In genomic region chr6:16488813-16489212, GRCh38 we compare ENCODE assay signal across 18 cellular contexts.
DNase-seq lines count a peak whose midpoint lies in the region; ATAC-seq and TF ChIP-seq lines count a peak whose summit lies in the region.
"Had no signal": no experiment of that assay in that cellular context is flagged by ENCODE, and none has a peak within 500 bp of the region (broad histone marks: within the 10 kb centered on the region; RNA-seq: fewer than 3 reads in every experiment).

No MANE protein-coding gene starts in this region.

- peak overlapping the region; percentile 47 for H3K27ac Mint-ChIP-seq in T-helper 2 cell treated with Interferon-gamma antibody and Interleukin-4, amounts not matched to agents 5 μg/mL and 100 μg/mL, for 36 hours
- H3K27ac Mint-ChIP-seq in activated naive CD8-positive, alpha-beta T cell treated with anti-CD3 and anti-CD28 coated beads, Interleukin-2, amount 10 ng/mL, durations not matched to agents 7 days and 5 days = peak overlapping the region; percentile 80
- H3K27ac Mint-ChIP-seq in natural killer cell = peak overlapping the region; percentile 56 to 62

- intact Hi-C loops in natural killer cell (cut with micrococcal nuclease) = no loop called here

- H3K27me3 Mint-ChIP-seq in T-helper 2 cell treated with Interferon-gamma antibody and Interleukin-4, amounts not matched to agents 5 μg/mL and 100 μg/mL, for 36 hours (ENCODE audit: low read depth) = no peaks in the 10 kb centered on the region
- H3K27me3 Mint-ChIP-seq in activated naive CD8-positive, alpha-beta T cell treated with anti-CD3 and anti-CD28 coated beads, Interleukin-2, amount 10 ng/mL, durations not matched to agents 7 days and 5 days = no peaks in the 10 kb centered on the region
- no peaks in the 10 kb centered on the region for H3K27me3 Mint-ChIP-seq in natural killer cell (ENCODE audit: low read depth in 2 of 2)

- no peak for DNase-seq in T-helper 2 cell treated with Interferon-gamma antibody and Interleukin-4, amounts not matched to agents 5 μg/mL and 100 μg/mL, for 36 hours (ENCODE audit: low spot score)
- DNase-seq in T-helper 2 cell (no peak), G401 (ENCODE audit: low spot score) (peak; percentile 33), natural killer cell (no peak), NCI-H1436 (lab: John Stamatoyannopoulos, UW) (no peak), AML-193 (lab: John Stamatoyannopoulos, UW) (no peak)
- no peak for DNase-seq in activated naive CD8-positive, alpha-beta T cell treated with anti-CD3 and anti-CD28 coated beads, Interleukin-2, amount 10 ng/mL, durations not matched to agents 7 days and 5 days
- DNase-seq: 8988T; activated CD4-positive, alpha-beta T cell treated with anti-CD3 and anti-CD28 coated beads, Interleukin-2, amount 50 U/mL, for 1 hour; BE2C; cortex of kidney; mucosa of descending colon; nucleus accumbens; retina; spleen; stimulated activated CD4-positive, alpha-beta T cell treated with anti-CD3 and anti-CD28 coated beads, Interleukin-4, amount 100 ng/mL, for 4 hours; substantia nigra had no signal

- H3K36me3 Mint-ChIP-seq in T-helper 2 cell treated with Interferon-gamma antibody and Interleukin-4, amounts not matched to agents 5 μg/mL and 100 μg/mL, for 36 hours (ENCODE audit: low read depth) = peaks cover 32% of the 10 kb centered on the region
- peaks cover 26% of the 10 kb centered on the region for H3K36me3 Mint-ChIP-seq in activated naive CD8-positive, alpha-beta T cell treated with anti-CD3 and anti-CD28 coated beads, Interleukin-2, amount 10 ng/mL, durations not matched to agents 7 days and 5 days
- H3K36me3 Mint-ChIP-seq in natural killer cell = no peaks in the 10 kb centered on the region

- ATAC-seq in activated naive CD8-positive, alpha-beta T cell treated with anti-CD3 and anti-CD28 coated beads, Interleukin-2, amount 10 ng/mL, durations not matched to agents 7 days and 5 days (ENCODE audit: low read depth) = no peak
- ATAC-seq in natural killer cell = no peak
- ATAC-seq in HG02642 (IDR thresholded peaks at IDR 0.05; ENCODE audit: poor library complexity, unreplicated experiment) = no peak

- H3K9me3 Mint-ChIP-seq in T-helper 2 cell treated with Interferon-gamma antibody and Interleukin-4, amounts not matched to agents 5 μg/mL and 100 μg/mL, for 36 hours = no peaks in the 10 kb centered on the region
- H3K9me3 Mint-ChIP-seq in activated naive CD8-positive, alpha-beta T cell treated with anti-CD3 and anti-CD28 coated beads, Interleukin-2, amount 10 ng/mL, durations not matched to agents 7 days and 5 days = no peaks in the 10 kb centered on the region
- H3K9me3 Mint-ChIP-seq in natural killer cell = no peaks in the 10 kb centered on the region

- POLR2A ChIA-PET in activated naive CD8-positive, alpha-beta T cell treated with anti-CD3 and anti-CD28 coated beads, Interleukin-2, amount 10 ng/mL, durations not matched to agents 7 days and 5 days (lab: Charles Lee) = interaction anchor here (1.2 to 2.5 kb wide), 2 partner anchors 15 to 274 kb away, joined by 4 to 12 read pairs; partner anchors contain the start of gene ATXN1

- no peak overlapping the region for H3K4me3 Mint-ChIP-seq in T-helper 2 cell treated with Interferon-gamma antibody and Interleukin-4, amounts not matched to agents 5 μg/mL and 100 μg/mL, for 36 hours
- H3K4me3 Mint-ChIP-seq in activated naive CD8-positive, alpha-beta T cell treated with anti-CD3 and anti-CD28 coated beads, Interleukin-2, amount 10 ng/mL, durations not matched to agents 7 days and 5 days = no peak overlapping the region
- peak overlapping the region; percentile 75 for H3K4me3 Mint-ChIP-seq in natural killer cell

- in situ Hi-C loops in G401 (cut with HindIII; ENCODE audit: low sequenced_read_pairs) = no loop called here

- H3K4me1 Mint-ChIP-seq in T-helper 2 cell treated with Interferon-gamma antibody and Interleukin-4, amounts not matched to agents 5 μg/mL and 100 μg/mL, for 36 hours (ENCODE audit: low read depth) = peaks cover 76% of the 10 kb centered on the region
- H3K4me1 Mint-ChIP-seq in activated naive CD8-positive, alpha-beta T cell treated with anti-CD3 and anti-CD28 coated beads, Interleukin-2, amount 10 ng/mL, durations not matched to agents 7 days and 5 days = peaks cover 71% of the 10 kb centered on the region
- peaks cover 54 to 66% of the 10 kb centered on the region in 2 donors for H3K4me1 Mint-ChIP-seq in natural killer cell

- no peak for TF ChIP-seq CTCF in natural killer cell (IDR thresholded peaks at IDR 0.05)
